Comparison of ENCODE assay signal across 27 cellular contexts in the genomic region with DNA sequence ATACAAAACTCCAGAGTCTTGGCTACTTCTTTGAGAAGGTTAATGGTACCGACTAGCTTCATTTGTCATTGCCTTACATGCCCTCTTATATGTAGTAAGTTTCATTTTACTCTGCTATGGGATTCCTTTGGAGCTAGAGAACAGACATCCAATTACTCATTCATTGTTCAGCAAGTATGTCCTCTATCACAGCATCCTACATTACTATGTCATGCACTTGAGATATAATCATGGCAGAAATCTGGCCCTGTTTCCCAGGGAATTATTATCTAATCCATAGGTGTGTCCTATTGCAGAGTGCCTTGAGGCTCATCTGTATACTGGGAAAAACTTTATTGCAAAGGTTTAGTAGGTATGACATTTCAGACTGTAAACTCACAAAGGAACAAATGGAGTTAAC.
DNase-seq lines count a peak whose midpoint lies in the region; ATAC-seq and TF ChIP-seq lines count a peak whose summit lies in the region.
"Had no signal": no experiment of that assay in that cellular context is flagged by ENCODE, and none has a peak within 500 bp of the region (broad histone marks: within the 10 kb centered on the region; RNA-seq: fewer than 3 reads in every experiment).

No MANE protein-coding gene starts in this region.

- H3K27me3 ChIP-seq in vagina (no peaks in the 10 kb centered on the region), prostate gland (replicated peaks; ENCODE audit: insufficient read depth) (no peaks in the 10 kb centered on the region)
- H3K27me3 ChIP-seq: MG63, neutrophil, transverse colon had no signal

- 86% methylated on average over 1 of the region's 1 CpG for WGBS in prostate gland

- H3K4me3 ChIP-seq in choroid plexus epithelial cell (ENCODE audit: low read depth, low read length), result no peak overlapping the region
- H3K4me3 ChIP-seq in vagina, result no peak overlapping the region
- H3K4me3 ChIP-seq in prostate gland, result no peak overlapping the region
- H3K4me3 ChIP-seq: BLaER1 treated with 17β-estradiol and CSF1 and Interleukin-3, amounts not matched to agents 10 nM and 100 nM; K562; MG63; SK-N-MC; transverse colon had no signal

- H3K4me1 ChIP-seq in vagina (no peaks in the 10 kb centered on the region), prostate gland (replicated peaks) (no peaks in the 10 kb centered on the region)

- intact Hi-C loops in left ventricle myocardium superior (cut with micrococcal nuclease), result no loop called here
- intact Hi-C loops in vagina (cut with DNase I), result no loop called here
- intact Hi-C loops in prostate gland (cut with DNase I), result no loop called here

- TF ChIP-seq CTCF in choroid plexus epithelial cell (conservative IDR thresholded peaks at IDR 0.05; ENCODE audit: low read depth, low read length) (no peak), vagina (IDR thresholded peaks at IDR 0.05) (no peak), prostate gland (IDR thresholded peaks at IDR 0.05) (no peak)

- ATAC-seq in left ventricle myocardium superior (no peak), GM18505 (IDR thresholded peaks at IDR 0.05; ENCODE audit: unreplicated experiment) (no peak)
- ATAC-seq: activated T-cell treated with anti-CD3 and anti-CD28 coated beads, Interleukin-2, amount 50 U/mL, for 72 hours; K562; naive thymus-derived CD4-positive, alpha-beta T cell; stimulated activated effector memory CD8-positive, alpha-beta T cell treated with anti-CD3 and anti-CD28 coated beads, Interleukin-12 subunit alpha, Interleukin-12 subunit beta, amount 100 ng/mL, for 72 hours had no signal

- H3K9me3 ChIP-seq in vagina (no peaks in the 10 kb centered on the region), prostate gland (no peaks in the 10 kb centered on the region)
- H3K9me3 ChIP-seq: MG63, neutrophil, transverse colon had no signal

- H3K27ac ChIP-seq in vagina (no peak overlapping the region), prostate gland (no peak overlapping the region)
- H3K27ac ChIP-seq: BLaER1 treated with 17β-estradiol and CSF1 and Interleukin-3, amounts not matched to agents 10 nM and 100 nM; neutrophil; SK-N-MC; transverse colon had no signal

- no peak for TF ChIP-seq POLR2A in vagina (IDR thresholded peaks at IDR 0.05)
- TF ChIP-seq POLR2A in GM18505 (IDR thresholded peaks at IDR 0.05; ENCODE audit: borderline replicate concordance, extremely low read depth, insufficient read depth, insufficient read length), result no peak
- TF ChIP-seq POLR2A in prostate gland (IDR thresholded peaks at IDR 0.05), result no peak

- H3K36me3 ChIP-seq in vagina (no peaks in the 10 kb centered on the region), prostate gland (no peaks in the 10 kb centered on the region)
- H3K36me3 ChIP-seq: BLaER1 treated with 17β-estradiol and CSF1 and Interleukin-3, amounts not matched to agents 10 nM and 100 nM; MG63; neutrophil; transverse colon had no signal

- peak; percentile 36 for DNase-seq in EL
- peak; percentile 17 for DNase-seq in M059J (ENCODE audit: low read depth)
- peak; percentile 36 for DNase-seq in choroid plexus epithelial cell (ENCODE audit: low read depth)
- DNase-seq in non-pigmented ciliary epithelial cell (ENCODE audit: low read depth), result peak; percentile 15
- DNase-seq in left ventricle myocardium superior, result no peak
- no peak for DNase-seq in vagina (ENCODE audit: extremely low spot score in 2 of 2)
- DNase-seq in prostate gland (ENCODE audit: low spot score), result no peak
- DNase-seq: ACHN; activated B cell treated with CpG ODN at 0.5 μM for 24 hours; activated CD4-positive, alpha-beta T cell treated with anti-CD3 and anti-CD28 coated beads, Interleukin-2, amount 50 U/mL, for 1 hour; activated T-cell treated with anti-CD3 and anti-CD28 coated beads, Interleukin-2, amount 50 U/mL, for 72 hours; glutamatergic neuron; GOT3; islet precursor cell; MG63; naive thymus-derived CD4-positive, alpha-beta T cell; NCI-H1417; NCI-H2029; NCI-H526; NK-92 treated with Interleukin-12 subunit alpha and Interleukin-12 subunit beta, amount 100 ng/mL, for 24 hours; transverse colon had no signal

Comparison
In these comparisons a context has a peak if more than half of its experiments do, and no peak if none do; other contexts are left out.
1. DNase-seq: peak in EL (single experiment), M059J (single experiment), choroid plexus epithelial cell (single experiment) and non-pigmented ciliary epithelial cell (single experiment); none in left ventricle myocardium superior (single experiment), vagina (0 of 2) and prostate gland (single experiment).